ENCODE assay signal across 16 cellular contexts in the genomic region with DNA sequence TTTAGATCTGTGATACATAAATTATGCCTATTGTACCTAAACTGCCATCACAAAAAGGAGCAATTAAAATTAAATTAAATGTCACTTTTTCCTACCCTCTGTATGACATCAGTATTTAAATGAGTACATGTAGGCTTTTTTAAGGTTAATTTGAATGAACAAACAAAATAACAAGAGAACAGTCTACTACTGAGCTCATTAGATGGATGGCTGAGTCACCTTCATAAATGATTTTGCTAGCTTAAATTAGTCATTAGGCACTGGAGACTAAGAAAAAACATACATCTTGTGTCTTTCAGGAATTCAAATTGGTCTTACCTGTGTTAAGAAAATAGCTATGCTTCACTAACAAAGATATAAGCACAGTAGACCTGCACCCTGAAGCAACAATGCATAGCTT.
DNase-seq lines count a peak whose midpoint lies in the region; ATAC-seq and TF ChIP-seq lines count a peak whose summit lies in the region.
"Had no signal": no experiment of that assay in that cellular context is flagged by ENCODE, and none has a peak within 500 bp of the region (broad histone marks: within the 10 kb centered on the region; RNA-seq: fewer than 3 reads in every experiment).

No MANE protein-coding gene starts in this region.

- H3K4me1 ChIP-seq in neural progenitor cell: peaks cover 4% of the 10 kb centered on the region
- H3K4me1 ChIP-seq: Caco-2 had no signal

- H3K9me3 ChIP-seq in neural progenitor cell (ENCODE audit: low read depth): no peaks in the 10 kb centered on the region
- H3K9me3 ChIP-seq: Caco-2 had no signal

- H3K4me3 Mint-ChIP-seq in neural progenitor cell: no peak overlapping the region
- H3K4me3 Mint-ChIP-seq: CD14-positive monocyte; CD8-positive, alpha-beta memory T cell; H9; IgD-negative memory B cell had no signal

- no peak overlapping the region for H3K27ac ChIP-seq in neural progenitor cell
- H3K27ac ChIP-seq: 22Rv1 had no signal

- no peak overlapping the region for H3K27ac Mint-ChIP-seq in neural progenitor cell
- H3K27ac Mint-ChIP-seq: CD14-positive monocyte; CD8-positive, alpha-beta memory T cell; H9; IgD-negative memory B cell had no signal

- H3K4me1 Mint-ChIP-seq in neural progenitor cell: peaks cover 2% of the 10 kb centered on the region
- H3K4me1 Mint-ChIP-seq: CD14-positive monocyte; CD8-positive, alpha-beta memory T cell; IgD-negative memory B cell had no signal

- no peak for TF ChIP-seq CTCF in neural progenitor cell (IDR thresholded peaks at IDR 0.05)

- H4K20me1 ChIP-seq in neural progenitor cell (ENCODE audit: low read depth): no peaks in the 10 kb centered on the region

- peaks cover 5% of the 10 kb centered on the region for H3K27me3 Mint-ChIP-seq in neural progenitor cell (ENCODE audit: insufficient read depth, low read depth)
- H3K27me3 Mint-ChIP-seq: IgD-negative memory B cell had no signal

- H3K36me3 Mint-ChIP-seq in neural progenitor cell: no peaks in the 10 kb centered on the region
- H3K36me3 Mint-ChIP-seq: CD14-positive monocyte; CD8-positive, alpha-beta memory T cell; IgD-negative memory B cell had no signal

- H3K79me2 ChIP-seq in neural progenitor cell (ENCODE audit: low read depth): no peaks in the 10 kb centered on the region

- no peak overlapping the region for H3K9ac ChIP-seq in neural progenitor cell

- no peak for DNase-seq in activated CD4-positive, CD25-positive, alpha-beta regulatory T cell (lab: John Stamatoyannopoulos, UW)
- DNase-seq in NCI-H526 treated with DMSO at 0.1 percent for 48 hours (lab: John Stamatoyannopoulos, UW): peak; percentile 93
- DNase-seq in neural progenitor cell (ENCODE audit: low spot score): no peak
- no peak for DNase-seq in islet precursor cell
- DNase-seq: Caco-2; CD8-positive, alpha-beta memory T cell; DMS53; GF-D8; GOT3; H9 had no signal

- no peaks in the 10 kb centered on the region for H3F3A ChIP-seq in neural progenitor cell (ENCODE audit: low read depth)

- H3K4me2 ChIP-seq in neural progenitor cell: no peak overlapping the region

- H3K27me3 ChIP-seq in neural progenitor cell: no peaks in the 10 kb centered on the region

- peak overlapping the region; percentile 42 for H2AFZ ChIP-seq in neural progenitor cell (replicated peaks)

- H3K9me3 Mint-ChIP-seq in neural progenitor cell: peaks cover 7% of the 10 kb centered on the region
- H3K9me3 Mint-ChIP-seq: H9 had no signal

- H3K36me3 ChIP-seq in neural progenitor cell: peaks cover 3% of the 10 kb centered on the region

- no peak overlapping the region for H3K4me3 ChIP-seq in neural progenitor cell

- ATAC-seq in activated CD4-positive, CD25-positive, alpha-beta regulatory T cell treated with anti-CD3 and anti-CD28 coated beads, Interleukin-2, amount 50 U/mL, for 24 hours: peak; percentile 44 to 45
- ATAC-seq in GM18519 (IDR thresholded peaks at IDR 0.05; ENCODE audit: low FRiP score, unreplicated experiment): no peak
- ATAC-seq in HG03521 (IDR thresholded peaks at IDR 0.05; ENCODE audit: unreplicated experiment): no peak

Comparison
In these comparisons a context has a peak if more than half of its experiments do, and no peak if none do; other contexts are left out.
1. ATAC-seq: peak in activated CD4-positive, CD25-positive, alpha-beta regulatory T cell treated with anti-CD3 and anti-CD28 coated beads, Interleukin-2, amount 50 U/mL, for 24 hours (2 of 2); none in GM18519 (single experiment) and HG03521 (single experiment).